28 cellular contexts compared by ENCODE assay signal in genomic region chr14:94635143-94635542, GRCh38. TPM values are rescaled to one million over a fixed set of nuclear protein-coding genes. Genes with fewer than 3 reads are reported as not detected.
"Had no signal": no experiment of that assay in that cellular context is flagged by ENCODE, and none has a peak within 500 bp of the region (broad histone marks: within the 10 kb centered on the region; RNA-seq: fewer than 3 reads in every experiment).

No MANE protein-coding gene starts in this region.

- H3K9me3 ChIP-seq: colonic mucosa, esophagus squamous epithelium, gastrocnemius medialis, left ventricle myocardium inferior, lower lobe of right lung, mucosa of descending colon had no signal

- H3K4me1 ChIP-seq: colonic mucosa, esophagus squamous epithelium, gastrocnemius medialis, heart right ventricle, left ventricle myocardium inferior, lower lobe of right lung had no signal

- FAIRE-seq: endometrium, islet of Langerhans, kidney had no signal

- ATAC-seq: effector memory CD8-positive, alpha-beta T cell; esophagus mucosa; gastrocnemius medialis; heart right ventricle; left colon; left lobe of liver; lower lobe of right lung; mucosa of descending colon had no signal

- H3K27me3 ChIP-seq: colonic mucosa, gastrocnemius medialis had no signal

- H3K36me3 ChIP-seq: colonic mucosa, esophagus squamous epithelium, gastrocnemius medialis, heart right ventricle, left ventricle myocardium inferior, lower lobe of right lung had no signal

- H3K4me3 ChIP-seq: colonic mucosa, esophagus squamous epithelium, gastrocnemius medialis, heart right ventricle, left ventricle myocardium inferior, lower lobe of right lung, mucosa of descending colon had no signal

- H3K27ac ChIP-seq: colonic mucosa, epithelial cell of prostate, esophagus squamous epithelium, gastrocnemius medialis, heart right ventricle, left ventricle myocardium inferior, lower lobe of right lung had no signal

- DNase-seq: colonic mucosa; cortex of kidney; effector CD8-positive, alpha-beta T cell; effector memory CD8-positive, alpha-beta T cell; endodermal cell; erythroblast; esophagus squamous epithelium; foreskin fibroblast; foreskin melanocyte; gastrocnemius medialis; glutamatergic neuron; heart right ventricle; hippocampal formation; kidney; kidney glomerular epithelial cell; left colon; left ventricle myocardium inferior; lower lobe of right lung; mesenchymal stem cell; mucosa of descending colon; naive B cell had no signal

RNA-seq across cellular contexts. Expression of gene SERPINA3, which starts 23.0 kb away (rescaled TPM):
- total RNA-seq: lung microvascular endothelial cell had no signal

RNA-seq across cellular contexts. Expression of gene SERPINA5, which starts 53.9 kb away (rescaled TPM):
- total RNA-seq: myocyte had no signal
